ENCODE assay signal across 11 cellular contexts in the genomic region with DNA sequence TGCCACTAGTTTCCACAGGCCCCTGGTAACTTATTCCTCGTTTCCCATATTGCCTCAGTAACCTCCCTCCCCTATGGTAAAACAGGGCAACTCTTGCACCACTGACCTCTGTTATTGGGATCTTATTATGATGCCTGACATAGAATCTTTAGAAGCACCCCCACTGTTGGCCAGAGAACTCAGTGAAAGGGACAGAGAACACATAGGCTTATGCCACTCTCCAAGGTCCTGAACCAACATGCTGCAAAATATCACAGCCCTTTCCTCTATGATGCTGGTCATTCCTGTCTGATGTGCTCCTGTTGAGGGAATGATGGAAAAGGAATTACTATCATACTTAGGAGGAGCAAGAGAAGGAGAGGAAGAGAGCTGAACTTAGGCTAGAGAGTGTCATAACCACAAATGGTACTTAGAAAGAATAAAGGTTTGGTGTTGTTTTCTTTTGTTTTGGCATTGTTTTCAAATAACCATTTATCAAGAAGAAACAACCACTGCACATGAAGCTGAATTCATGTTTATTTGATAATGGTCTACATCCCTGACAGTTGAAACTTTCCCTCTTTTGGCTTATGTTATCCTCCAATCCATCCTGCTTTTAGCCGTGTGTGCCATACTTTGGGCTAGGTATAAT.
DNase-seq lines count a peak whose midpoint lies in the region; ATAC-seq and TF ChIP-seq lines count a peak whose summit lies in the region.
"Had no signal": no experiment of that assay in that cellular context is flagged by ENCODE, and none has a peak within 500 bp of the region (broad histone marks: within the 10 kb centered on the region; RNA-seq: fewer than 3 reads in every experiment).

No MANE protein-coding gene starts in this region.

- DNase-seq in GM04504 (ENCODE audit: low read depth) (peak; percentile 25), Kasumi-1 (lab: John Stamatoyannopoulos, UW) (peak; percentile 16 to 44), astrocyte of the spinal cord (ENCODE audit: low read depth, low spot score) (peak; percentile 22), left lobe of liver (ENCODE audit: low spot score) (no peak), occipital lobe (lab: John Stamatoyannopoulos, UW) (no peak), T-helper 17 cell (no peak), uterus (no peak)
- DNase-seq: GF-D8 had no signal

- H3K27me3 ChIP-seq in uterus, result no peaks in the 10 kb centered on the region
- H3K27me3 ChIP-seq: thyroid gland had no signal

- H3K27ac Mint-ChIP-seq in T-helper 17 cell, result no peak overlapping the region

- no peaks in the 10 kb centered on the region for H3K4me1 Mint-ChIP-seq in T-helper 17 cell

- H3K4me3 Mint-ChIP-seq in T-helper 17 cell, result no peak overlapping the region

- no peaks in the 10 kb centered on the region for H3K36me3 Mint-ChIP-seq in T-helper 17 cell (ENCODE audit: low read depth)

- ATAC-seq in left lobe of liver (peak; percentile 68), GM21526 (IDR thresholded peaks at IDR 0.05; ENCODE audit: low FRiP score, unreplicated experiment) (no peak), T-helper 17 cell (no peak)
- ATAC-seq: mucosa of descending colon had no signal

- H3K27ac ChIP-seq in uterus, result no peak overlapping the region
- H3K27ac ChIP-seq: thyroid gland had no signal

- no peaks in the 10 kb centered on the region for H3K4me1 ChIP-seq in uterus
- H3K4me1 ChIP-seq: thyroid gland had no signal

- H3K9me3 ChIP-seq in T-helper 17 cell (ENCODE audit: control insufficient read depth, low read length, poor library complexity, severe bottlenecking) (no peaks in the 10 kb centered on the region), uterus (no peaks in the 10 kb centered on the region)
- H3K9me3 ChIP-seq: mucosa of descending colon, thyroid gland had no signal

- H3K4me3 ChIP-seq in astrocyte of the spinal cord (ENCODE audit: low read depth, low read length) (no peak overlapping the region), uterus (no peak overlapping the region)
- H3K4me3 ChIP-seq: mucosa of descending colon, thyroid gland had no signal

- no peaks in the 10 kb centered on the region for H3K27me3 Mint-ChIP-seq in T-helper 17 cell

- in situ Hi-C loops in astrocyte of the spinal cord (cut with HindIII; ENCODE audit: low sequenced_read_pairs), result no loop called here

- H3K36me3 ChIP-seq in uterus, result no peaks in the 10 kb centered on the region
- H3K36me3 ChIP-seq: thyroid gland had no signal

- TF ChIP-seq CTCF in astrocyte of the spinal cord (IDR thresholded peaks at IDR 0.05; ENCODE audit: low read depth, low read length), result no peak
- no peak for TF ChIP-seq CTCF in uterus (IDR thresholded peaks at IDR 0.05)

- intact Hi-C loops in uterus (cut with DNase I; ENCODE audit: low total_unique reads), result no loop called here

- TF ChIP-seq POLR2A in uterus (IDR thresholded peaks at IDR 0.05), result no peak

Comparison
In these comparisons a context has a peak if more than half of its experiments do, and no peak if none do; other contexts are left out.
1. DNase-seq: peak in GM04504 (single experiment), Kasumi-1 (2 of 2) and astrocyte of the spinal cord (single experiment); none in left lobe of liver (single experiment), occipital lobe (single experiment), T-helper 17 cell (0 of 3) and uterus (0 of 2).